ENCODE assay signal across 1 cellular context in genomic region chr4:139609647-139610046, GRCh38.
TF ChIP-seq lines count a peak whose summit lies in the region.

No MANE protein-coding gene starts in this region.

TF ChIP-seq in K562, 482 proteins besides CTCF, POLR2A, EP300 and RAD21:
- TF ChIP-seq CUX1 (CRISPR knock-in tag; IDR thresholded peaks at IDR 0.05) (no peak), ARID1B (IDR thresholded peaks at IDR 0.05) (peak; percentile 12; the same call in 1 of the 2 replicates), C11orf30 (IDR thresholded peaks at IDR 0.05; ENCODE audit: low read depth) (peak; percentile 84), SMARCA4 (IDR thresholded peaks at IDR 0.05) (0 out of 2 replicates have a peak, but pooled peaks have one; percentile 15), GMEB1 (CRISPR knock-in tag; IDR thresholded peaks at IDR 0.05) (no peak), ZNF316 (IDR thresholded peaks at IDR 0.05) (peak; percentile 91), MAFF (IDR thresholded peaks at IDR 0.05; ENCODE audit: low read length) (peak; percentile 75), NFE2 (IDR thresholded peaks at IDR 0.05; ENCODE audit: low read depth) (peak; percentile 70), KDM4B (IDR thresholded peaks at IDR 0.05; ENCODE audit: borderline replicate concordance in 2 of 2, low read depth in 1 of 2) (no peak), ZNF184 (CRISPR knock-in tag; IDR thresholded peaks at IDR 0.05) (no peak), MAFK (IDR thresholded peaks at IDR 0.05; ENCODE audit: low read length) (peak; percentile 56), NFE2L1 (tag; IDR thresholded peaks at IDR 0.05; ENCODE audit: borderline replicate concordance, low read depth) (peak; percentile 54; the same call in 1 of the 2 replicates), MAFG (tag; conservative IDR thresholded peaks at IDR 0.05) (peak; percentile 92), HBP1 (CRISPR knock-in tag; IDR thresholded peaks at IDR 0.05) (no peak), ETS1 (conservative IDR thresholded peaks at IDR 0.05; ENCODE audit: control insufficient read depth, low read depth, low read length) (no peak)
